9 cellular contexts compared by ENCODE assay signal in genomic region chr2:121902171-121902591, GRCh38.
DNase-seq lines count a peak whose midpoint lies in the region; ATAC-seq and TF ChIP-seq lines count a peak whose summit lies in the region.
"Had no signal": no experiment of that assay in that cellular context is flagged by ENCODE, and none has a peak within 500 bp of the region (broad histone marks: within the 10 kb centered on the region; RNA-seq: fewer than 3 reads in every experiment).

No MANE protein-coding gene starts in this region.

- no peaks in the 10 kb centered on the region for H3K9me2 ChIP-seq in OCI-LY1 (ENCODE audit: low read depth, low read length)

- H3K79me2 ChIP-seq in OCI-LY1 (ENCODE audit: insufficient read depth, low read length): peaks cover 13% of the 10 kb centered on the region

- no peaks in the 10 kb centered on the region for H3K9me3 ChIP-seq in OCI-LY1 (ENCODE audit: low read length)
- no peaks in the 10 kb centered on the region for H3K9me3 ChIP-seq in heart left ventricle
- H3K9me3 ChIP-seq: colonic mucosa had no signal

- no peak overlapping the region for H2AFZ ChIP-seq in OCI-LY1 (ENCODE audit: low read length)

- no peaks in the 10 kb centered on the region for H3F3A ChIP-seq in OCI-LY1 (ENCODE audit: insufficient read depth, low read length)

- peak overlapping the region; percentile 86 for H3K9ac ChIP-seq in OCI-LY1 (ENCODE audit: low read length)

- POLR2A ChIA-PET in GM10248 (lab: Yijun Ruan, JAX): no interaction called here

- H3K4me3 ChIP-seq in OCI-LY1 (ENCODE audit: low read depth, low read length, poor library complexity, severe bottlenecking): peak overlapping the region; percentile 73
- H3K4me3 ChIP-seq in heart left ventricle: peak overlapping the region in 8 of 12 donors; percentile 28 to 57 (median 47)
- H3K4me3 ChIP-seq: colonic mucosa had no signal

- peaks cover 46% of the 10 kb centered on the region for H3K4me1 ChIP-seq in OCI-LY1 (ENCODE audit: insufficient read depth, low read length, severe bottlenecking)
- H3K4me1 ChIP-seq in heart left ventricle: peaks cover 0 to 6% (median 0%) of the 10 kb centered on the region in 12 donors
- H3K4me1 ChIP-seq: colonic mucosa had no signal

- no peaks in the 10 kb centered on the region for H4K20me1 ChIP-seq in OCI-LY1 (ENCODE audit: insufficient read depth, low read length)

- TF ChIP-seq POLR2A in heart left ventricle (IDR thresholded peaks at IDR 0.05): no peak

- no peaks in the 10 kb centered on the region for H3K27me3 ChIP-seq in OCI-LY1 (ENCODE audit: insufficient read depth, low read length)
- no peaks in the 10 kb centered on the region for H3K27me3 ChIP-seq in heart left ventricle
- H3K27me3 ChIP-seq: colonic mucosa had no signal

- H3K36me3 ChIP-seq in OCI-LY1 (ENCODE audit: insufficient read depth, low read length): peaks cover 5% of the 10 kb centered on the region
- H3K36me3 ChIP-seq in heart left ventricle: no peaks in the 10 kb centered on the region
- H3K36me3 ChIP-seq: colonic mucosa had no signal

- CTCF ChIA-PET in GM10248 (lab: Yijun Ruan, JAX): no interaction called here

- peak; percentile 50 for DNase-seq in GM10248 (ENCODE audit: extremely low spot score)
- DNase-seq in heart left ventricle: peak in 4 of 5 donors; percentile 45 to 64 (median 58)
- DNase-seq in KG1 (lab: John Stamatoyannopoulos, UW): no peak
- no peak for DNase-seq in ACHN
- no peak for DNase-seq in NCI-H345 treated with DMSO at 0.1 percent for 48 hours (lab: John Stamatoyannopoulos, UW; ENCODE audit: unreplicated experiment)
- no peak for DNase-seq in left colon
- DNase-seq: colonic mucosa had no signal

- TF ChIP-seq CTCF in 22Rv1 (IDR thresholded peaks at IDR 0.05) (peak; percentile 10; the same call in 1 of the 2 replicates), GM10248 (IDR thresholded peaks at IDR 0.05; ENCODE audit: control extremely low read depth, extremely low read depth, low read depth, missing control alignments) (peak; percentile 7), OCI-LY1 (IDR thresholded peaks at IDR 0.05; ENCODE audit: low read length) (peak; percentile 77), heart left ventricle (IDR thresholded peaks at IDR 0.05) (peak in 4 of 12 donors; percentile 15 to 48 (median 32))

- peak overlapping the region; percentile 27; the same call in 1 of the 2 replicates for H3K27ac ChIP-seq in 22Rv1
- H3K27ac ChIP-seq in OCI-LY1 (ENCODE audit: low read depth, low read length, poor library complexity, severe bottlenecking): peak overlapping the region; percentile 76
- peak overlapping the region in 10 of 12 donors; percentile 9 to 82 (median 66) for H3K27ac ChIP-seq in heart left ventricle
- H3K27ac ChIP-seq: colonic mucosa had no signal

- peak overlapping the region; percentile 82 for H3K4me2 ChIP-seq in OCI-LY1 (ENCODE audit: low read length)

- ATAC-seq in heart left ventricle: peak; percentile 28 to 65 (median 62)
- no peak for ATAC-seq in left colon

- intact Hi-C loops in heart left ventricle (cut with DNase I): no loop called here
- intact Hi-C loops in left colon (cut with DNase I, micrococcal nuclease): no loop called here

- WGBS in heart left ventricle, 4 donors: 64 to 88% (median 76%) methylated on average over 16 to 18 of the region's 18 CpGs

- in situ Hi-C loops in ACHN (cut with HindIII; ENCODE audit: low pct_ligation_motif_present, low pct_unique_long_range_greater_than_20kb, low sequenced_read_pairs): no loop called here

Comparison
In these comparisons a context has a peak if more than half of its experiments do, and no peak if none do; other contexts are left out.
1. DNase-seq: peak in GM10248 (single experiment) and heart left ventricle (4 of 5); none in KG1 (single experiment), ACHN (single experiment), NCI-H345 treated with DMSO at 0.1 percent for 48 hours (single experiment) and left colon (0 of 2).
2. Peak in every context shown above with its lines, with median percentiles within 50 percentile points of each other: H3K27ac ChIP-seq.